Comparison of ENCODE assay signal across 10 cellular contexts in the genomic region with DNA sequence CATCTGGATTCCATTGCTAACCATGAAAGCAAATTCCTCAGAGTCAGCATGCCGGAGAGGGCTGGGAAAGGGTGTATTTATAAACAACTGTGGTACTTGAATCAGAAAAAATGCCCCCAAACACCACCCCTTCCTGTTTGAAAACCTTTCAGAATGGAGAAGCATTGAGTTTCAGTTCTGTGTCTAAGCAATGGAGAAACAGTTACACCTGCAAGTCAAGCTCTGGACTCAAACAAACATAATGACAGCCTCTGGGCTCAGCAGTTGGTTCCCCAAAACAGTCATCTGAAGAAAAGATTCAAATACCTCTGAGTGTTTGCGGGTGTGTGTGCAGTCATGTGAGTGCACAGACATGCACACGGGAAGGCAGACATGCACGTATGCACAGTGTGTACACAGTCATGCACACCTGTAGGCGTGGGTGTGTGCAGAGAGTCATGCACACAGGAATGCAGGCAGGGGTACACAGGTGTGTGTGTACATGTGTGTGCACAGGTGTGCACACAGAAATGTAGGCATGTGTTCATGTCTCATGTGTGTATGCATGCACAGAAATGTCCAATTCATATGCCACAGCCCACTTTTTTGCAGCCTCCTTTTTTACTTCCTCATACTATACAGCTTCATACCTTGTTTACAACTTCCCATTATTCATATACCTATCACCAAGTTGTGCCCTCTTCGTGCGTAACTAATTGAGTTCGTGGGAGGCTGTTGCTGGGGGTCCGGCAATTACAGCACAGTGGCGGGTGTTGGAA.
A peak's percentile ranks its signal among the peaks of the same experiment; 100 is the strongest.
DNase-seq lines count a peak whose midpoint lies in the region; ATAC-seq and TF ChIP-seq lines count a peak whose summit lies in the region.
"Had no signal": no experiment of that assay in that cellular context is flagged by ENCODE, and none has a peak within 500 bp of the region (broad histone marks: within the 10 kb centered on the region; RNA-seq: fewer than 3 reads in every experiment).

No MANE protein-coding gene starts in this region.

- peak; percentile 75 for DNase-seq in GM06990 (ENCODE audit: extremely low read depth, insufficient read length)
- DNase-seq in HFFc6, result no peak
- DNase-seq in Calu3, result no peak
- no peak for DNase-seq in DMS 273 treated with DMSO at 0.1 percent for 48 hours (lab: John Stamatoyannopoulos, UW)
- no peak for DNase-seq in inferior parietal cortex (ENCODE audit: extremely low spot score)
- DNase-seq: activated CD8-positive, alpha-beta T cell treated with anti-CD3 and anti-CD28 coated beads for 36 hours; NCI-H510A treated with DMSO at 0.1 percent for 48 hours had no signal

- H3K4me3 ChIP-seq in GM06990 (replicated peaks; ENCODE audit: low read depth, low read length), result peak overlapping the region; percentile 56

- H3K36me3 Mint-ChIP-seq in HFFc6 (ENCODE audit: low read depth) (no peaks in the 10 kb centered on the region), Calu3 (ENCODE audit: insufficient read depth, unreplicated experiment) (no peaks in the 10 kb centered on the region)

- H3K4me3 Mint-ChIP-seq in HFFc6 (no peak overlapping the region), Calu3 (ENCODE audit: low read depth, unreplicated experiment) (no peak overlapping the region)
- H3K4me3 Mint-ChIP-seq: activated CD8-positive, alpha-beta T cell treated with anti-CD3 and anti-CD28 coated beads for 36 hours had no signal

- no peak for TF ChIP-seq CTCF in GM06990 (IDR thresholded peaks at IDR 0.05; ENCODE audit: insufficient read depth, low read length, poor library complexity, severe bottlenecking)
- no peak for TF ChIP-seq CTCF in HFFc6 (IDR thresholded peaks at IDR 0.05)
- TF ChIP-seq CTCF in Calu3 (IDR thresholded peaks at IDR 0.05; ENCODE audit: unreplicated experiment), result no peak

- H3K36me3 ChIP-seq in GM06990 (ENCODE audit: control insufficient read depth, insufficient read depth, low read length), result no peaks in the 10 kb centered on the region

- H3K27me3 Mint-ChIP-seq in HFFc6 (ENCODE audit: insufficient read depth) (peaks cover 10% of the 10 kb centered on the region), Calu3 (ENCODE audit: unreplicated experiment) (peaks cover 98% of the 10 kb centered on the region)

- H3K9me3 Mint-ChIP-seq in HFFc6 (no peaks in the 10 kb centered on the region), Calu3 (ENCODE audit: low read depth, unreplicated experiment) (no peaks in the 10 kb centered on the region)

- H3K4me1 Mint-ChIP-seq in HFFc6 (ENCODE audit: low read depth) (peaks cover 7% of the 10 kb centered on the region; the same call in 1 of the 2 replicates), Calu3 (ENCODE audit: low read depth, unreplicated experiment) (no peaks in the 10 kb centered on the region)

- peak; percentile 33; the same call in 1 of the 2 replicates for TF ChIP-seq POLR2A in Raji (IDR thresholded peaks at IDR 0.05; ENCODE audit: insufficient read depth, low read depth, low read length)

- H3K27ac Mint-ChIP-seq in HFFc6 (no peak overlapping the region), Calu3 (ENCODE audit: unreplicated experiment) (no peak overlapping the region)
- H3K27ac Mint-ChIP-seq: activated CD8-positive, alpha-beta T cell treated with anti-CD3 and anti-CD28 coated beads for 36 hours had no signal

- intact Hi-C loops in Calu3 (cut with micrococcal nuclease; ENCODE audit: unreplicated experiment), result no loop called here

- CTCF ChIA-PET in Calu3 (lab: Charles Lee), result interaction anchor here (0.6 to 0.7 kb wide), 2 partner anchors 166 to 878 kb away, joined by 3 to 22 read pairs; no protein-coding TSS in a partner anchor

- BruUV-seq in Calu3 (replicated peaks; lab: Mats Ljungman, UMichigan), result no TSS peak

- no peaks in the 10 kb centered on the region for H3K27me3 ChIP-seq in GM06990 (replicated peaks; ENCODE audit: control insufficient read depth, insufficient read depth, low read length)

- ATAC-seq in GM19438 (IDR thresholded peaks at IDR 0.05; ENCODE audit: low read depth, unreplicated experiment) (peak; percentile 62), HG03039 (IDR thresholded peaks at IDR 0.05; ENCODE audit: unreplicated experiment) (peak; percentile 69)
- ATAC-seq: activated CD8-positive, alpha-beta T cell treated with anti-CD3 and anti-CD28 coated beads for 36 hours had no signal
